Comparison of ENCODE assay signal across 14 cellular contexts in the genomic region with DNA sequence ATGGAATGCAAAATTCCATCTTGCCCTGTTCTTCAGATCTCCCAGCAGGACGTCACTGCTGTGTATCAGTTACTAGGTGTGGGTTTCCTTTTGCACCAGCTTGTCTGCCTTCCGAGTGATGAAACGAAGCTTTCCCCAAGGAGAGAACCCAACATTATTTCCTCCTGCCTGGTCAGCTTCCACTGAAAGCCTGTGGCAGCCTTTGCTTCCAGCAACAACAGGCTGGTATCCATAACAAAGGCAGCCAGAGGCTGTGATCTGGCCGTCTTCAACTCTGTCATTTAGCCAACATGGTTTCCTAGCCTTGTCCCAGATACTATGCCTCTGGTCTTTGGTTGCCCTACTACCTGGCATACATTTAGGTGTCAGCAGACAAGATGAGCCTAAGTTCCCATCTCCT.
DNase-seq lines count a peak whose midpoint lies in the region; ATAC-seq and TF ChIP-seq lines count a peak whose summit lies in the region.
"Had no signal": no experiment of that assay in that cellular context is flagged by ENCODE, and none has a peak within 500 bp of the region (broad histone marks: within the 10 kb centered on the region; RNA-seq: fewer than 3 reads in every experiment).

No MANE protein-coding gene starts in this region.

- intact Hi-C loops in esophagus muscularis mucosa (cut with DNase I): no loop called here

- no peak overlapping the region for H3K4me3 ChIP-seq in NT2/D1 (ENCODE audit: insufficient read length, low read depth)
- H3K4me3 ChIP-seq in esophagus muscularis mucosa: peak overlapping the region in 1 of 4 donors; percentile 5
- H3K4me3 ChIP-seq in tibial nerve: no peak overlapping the region
- H3K4me3 ChIP-seq: dorsolateral prefrontal cortex, SK-N-MC had no signal

- TF ChIP-seq CTCF in esophagus muscularis mucosa (IDR thresholded peaks at IDR 0.05) (no peak), tibial nerve (IDR thresholded peaks at IDR 0.05) (no peak)

- H3K4me1 ChIP-seq in NT2/D1 (ENCODE audit: insufficient read depth, insufficient read length) (peaks cover 4% of the 10 kb centered on the region), esophagus muscularis mucosa (peaks cover 0 to 32% (median 17%) of the 10 kb centered on the region in 4 donors), tibial nerve (peaks cover 0 to 4% (median 0%) of the 10 kb centered on the region in 4 donors)
- H3K4me1 ChIP-seq: BE2C had no signal

- ATAC-seq in GM21390 (IDR thresholded peaks at IDR 0.05; ENCODE audit: unreplicated experiment) (no peak), GM18867 (IDR thresholded peaks at IDR 0.05; ENCODE audit: unreplicated experiment) (no peak), HG03196 (IDR thresholded peaks at IDR 0.05; ENCODE audit: unreplicated experiment) (no peak)
- ATAC-seq: activated CD8-positive, alpha-beta T cell treated with anti-CD3 and anti-CD28 coated beads, Interleukin-2, amount 10 ng/mL, durations not matched to agents 7 days and 5 days had no signal

- H3K9me3 ChIP-seq in NT2/D1 (ENCODE audit: insufficient read depth, low read length): no peaks in the 10 kb centered on the region
- H3K9me3 ChIP-seq in esophagus muscularis mucosa: no peaks in the 10 kb centered on the region
- no peaks in the 10 kb centered on the region for H3K9me3 ChIP-seq in tibial nerve
- H3K9me3 ChIP-seq: BE2C had no signal

- WGBS in esophagus muscularis mucosa: 21% methylated on average over 4 of the region's 4 CpGs
- 30 to 57% methylated on average over 4 of the region's 4 CpGs for WGBS in tibial nerve, 2 donors

- TF ChIP-seq EP300 in esophagus muscularis mucosa (IDR thresholded peaks at IDR 0.05) (no peak), tibial nerve (IDR thresholded peaks at IDR 0.05) (no peak)

- H3K9ac ChIP-seq in NT2/D1 (ENCODE audit: insufficient read length, low read depth): no peak overlapping the region

- TF ChIP-seq POLR2A in esophagus muscularis mucosa (IDR thresholded peaks at IDR 0.05; ENCODE audit: low read depth) (no peak), tibial nerve (IDR thresholded peaks at IDR 0.05) (no peak)

- no peaks in the 10 kb centered on the region for H3K27me3 ChIP-seq in NT2/D1 (ENCODE audit: insufficient read depth, insufficient read length)
- no peaks in the 10 kb centered on the region for H3K27me3 ChIP-seq in esophagus muscularis mucosa
- H3K27me3 ChIP-seq in tibial nerve: no peaks in the 10 kb centered on the region
- H3K27me3 ChIP-seq: BE2C, dorsolateral prefrontal cortex had no signal

- DNase-seq in NT2/D1 (ENCODE audit: low read depth, low spot score): peak; percentile 54
- no peak for DNase-seq in esophagus muscularis mucosa (ENCODE audit: extremely low spot score)
- DNase-seq in left kidney (ENCODE audit: low read depth, low spot score): peak; percentile 83
- peak; percentile 38 for DNase-seq in stromal cell of bone marrow (ENCODE audit: low read depth)
- no peak for DNase-seq in tibial nerve (ENCODE audit: low spot score in 2 of 2)
- DNase-seq: activated CD8-positive, alpha-beta T cell treated with anti-CD3 and anti-CD28 coated beads, Interleukin-2, amount 10 ng/mL, durations not matched to agents 7 days and 5 days; BE2C; dorsolateral prefrontal cortex; IMR-90; NCI-H2107 had no signal

- H3K27ac ChIP-seq in esophagus muscularis mucosa (replicated peaks in 1 of 4) (peak overlapping the region; percentile 8 to 64 (median 44)), tibial nerve (no peak overlapping the region)
- H3K27ac ChIP-seq: dorsolateral prefrontal cortex, SK-N-MC had no signal

- H3K36me3 ChIP-seq in NT2/D1 (ENCODE audit: insufficient read depth, insufficient read length, low read length) (no peaks in the 10 kb centered on the region), esophagus muscularis mucosa (no peaks in the 10 kb centered on the region), tibial nerve (no peaks in the 10 kb centered on the region)
- H3K36me3 ChIP-seq: BE2C had no signal

Comparison
In these comparisons a context has a peak if more than half of its experiments do, and no peak if none do; other contexts are left out.
1. DNase-seq: peak in NT2/D1 (single experiment), left kidney (single experiment) and stromal cell of bone marrow (single experiment); none in esophagus muscularis mucosa (single experiment) and tibial nerve (0 of 2).
2. H3K27ac ChIP-seq: peak in esophagus muscularis mucosa (4 of 4); none in tibial nerve (0 of 4).